Comparison of ENCODE assay signal across 8 cellular contexts in the genomic region with DNA sequence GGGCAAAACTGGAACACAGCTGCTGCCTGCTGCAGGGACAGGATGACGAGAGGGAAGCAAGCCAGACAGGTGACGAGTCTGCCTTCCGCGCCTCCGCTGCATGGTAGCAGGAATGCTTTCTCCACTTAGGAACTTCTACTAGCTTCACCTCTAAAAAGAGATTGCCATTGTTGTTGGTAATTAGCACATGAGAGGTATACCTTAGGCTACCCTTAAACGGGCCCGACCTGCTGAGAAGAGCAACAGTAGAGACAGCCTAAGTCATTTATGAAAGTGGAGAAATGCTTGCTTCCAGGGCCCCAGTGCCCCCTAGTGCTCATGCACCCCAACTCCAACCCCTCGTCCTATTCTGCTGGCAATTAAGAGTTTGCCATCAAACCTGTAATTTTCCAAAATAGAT.
DNase-seq lines count a peak whose midpoint lies in the region; ATAC-seq and TF ChIP-seq lines count a peak whose summit lies in the region.

No MANE protein-coding gene starts in this region.

- no peaks in the 10 kb centered on the region for H4K20me1 ChIP-seq in PC-3 (ENCODE audit: low read length)

- TF ChIP-seq CTCF in 22Rv1 (IDR thresholded peaks at IDR 0.05) (0 out of 2 replicates have a peak, but pooled peaks have one; percentile 8), GM10248 (IDR thresholded peaks at IDR 0.05; ENCODE audit: control extremely low read depth, extremely low read depth, low read depth, missing control alignments) (peak; percentile 46), PC-3 (conservative IDR thresholded peaks at IDR 0.05; ENCODE audit: low read depth, low read length) (peak; percentile 64), astrocyte of the spinal cord (IDR thresholded peaks at IDR 0.05; ENCODE audit: low read depth, low read length) (peak; percentile 45), neural crest cell (conservative IDR thresholded peaks at IDR 0.05) (peak; percentile 48), gastroesophageal sphincter (IDR thresholded peaks at IDR 0.05) (peak in 2 of 4 experiments; percentile 14 to 37)

- CTCF ChIA-PET in GM10248 (lab: Yijun Ruan, JAX): interaction anchor here (0.8 kb wide), 1 partner anchor 14 kb away, joined by 3 read pairs; no protein-coding TSS in a partner anchor
- CTCF ChIA-PET in PC-3 (lab: Charles Lee): interaction anchor here (0.6 kb wide), 1 partner anchor 148 kb away, joined by 3 read pairs; no protein-coding TSS in a partner anchor

- H3K36me3 Mint-ChIP-seq in neural crest cell (ENCODE audit: low read depth): no peaks in the 10 kb centered on the region

- no peak for TF ChIP-seq POLR2A in gastroesophageal sphincter (IDR thresholded peaks at IDR 0.05)

- H3K36me3 ChIP-seq in PC-3 (ENCODE audit: low read depth, low read length) (no peaks in the 10 kb centered on the region), gastroesophageal sphincter (no peaks in the 10 kb centered on the region)

- H3K79me2 ChIP-seq in PC-3 (ENCODE audit: low read length): no peaks in the 10 kb centered on the region

- no peaks in the 10 kb centered on the region for H3K9me2 ChIP-seq in PC-3 (replicated peaks; ENCODE audit: low read length)

- no peak overlapping the region for H3K4me3 Mint-ChIP-seq in neural crest cell

- 52 to 74% methylated on average over 3 to 6 of the region's 8 CpGs for WGBS in gastroesophageal sphincter (ENCODE audit: low coverage in 1 of 2), 2 donors

- no peak overlapping the region for H3K9ac ChIP-seq in PC-3 (ENCODE audit: low read length)

- no peak overlapping the region for H3K4me2 ChIP-seq in PC-3 (ENCODE audit: low read length)

- ATAC-seq in PC-3 (peak; percentile 50), HG03457 (IDR thresholded peaks at IDR 0.05; ENCODE audit: unreplicated experiment) (no peak), gastroesophageal sphincter (no peak)

- H3F3A ChIP-seq in PC-3 (ENCODE audit: low read length, unreplicated experiment): no peaks in the 10 kb centered on the region

- no peak overlapping the region for H3K27ac Mint-ChIP-seq in neural crest cell (ENCODE audit: unreplicated experiment)

- H3K27me3 ChIP-seq in PC-3 (ENCODE audit: low read length): no peaks in the 10 kb centered on the region
- H3K27me3 ChIP-seq in gastroesophageal sphincter: peaks cover 14% of the 10 kb centered on the region

- H3K4me3 ChIP-seq in PC-3 (ENCODE audit: low read length): no peak overlapping the region
- no peak overlapping the region for H3K4me3 ChIP-seq in astrocyte of the spinal cord (ENCODE audit: low read depth, low read length)
- H3K4me3 ChIP-seq in gastroesophageal sphincter: no peak overlapping the region

- H3K27me3 Mint-ChIP-seq in neural crest cell (ENCODE audit: low read depth): no peaks in the 10 kb centered on the region

- H3K4me1 Mint-ChIP-seq in neural crest cell: peaks cover 31% of the 10 kb centered on the region

- H3K27ac ChIP-seq in 22Rv1 (no peak overlapping the region), PC-3 (ENCODE audit: low read length) (no peak overlapping the region), gastroesophageal sphincter (no peak overlapping the region)

- BruUV-seq in PC-3 (replicated peaks; lab: Mats Ljungman, UMichigan): no TSS peak

- POLR2A ChIA-PET in GM10248 (lab: Yijun Ruan, JAX) (no interaction called here), PC-3 (lab: Charles Lee; ENCODE audit: unreplicated experiment) (no interaction called here)

- H2AFZ ChIP-seq in PC-3 (ENCODE audit: low read length): no peak overlapping the region

- in situ Hi-C loops in astrocyte of the spinal cord (cut with HindIII; ENCODE audit: low sequenced_read_pairs): no loop called here

- H3K4me1 ChIP-seq in PC-3 (ENCODE audit: insufficient read depth, low read length) (peaks cover 7% of the 10 kb centered on the region; the same call in 1 of the 2 replicates), gastroesophageal sphincter (no peaks in the 10 kb centered on the region)

- DNase-seq in GM10248 (ENCODE audit: extremely low spot score) (peak; percentile 28), PC-3 (peak; percentile 36), astrocyte of the spinal cord (ENCODE audit: low read depth, low spot score) (no peak), neural crest cell (ENCODE audit: low read depth, low spot score) (no peak)
- DNase-seq in NK-92 treated with Interleukin-12 subunit alpha and Interleukin-12 subunit beta, amount 100 ng/mL, for 24 hours (lab: John Stamatoyannopoulos, UW): no peak

- TF ChIP-seq EP300 in gastroesophageal sphincter (IDR thresholded peaks at IDR 0.05): no peak

- H3K9me3 ChIP-seq in PC-3 (ENCODE audit: low read length): no peaks in the 10 kb centered on the region
- H3K9me3 ChIP-seq in gastroesophageal sphincter: no peaks in the 10 kb centered on the region

- intact Hi-C loops in PC-3 (cut with micrococcal nuclease): no loop called here

- no peaks in the 10 kb centered on the region for H3K9me3 Mint-ChIP-seq in neural crest cell

Comparison
In these comparisons a context has a peak if more than half of its experiments do, and no peak if none do; other contexts are left out.
1. DNase-seq: peak in GM10248 (single experiment) and PC-3 (single experiment); none in astrocyte of the spinal cord (single experiment), neural crest cell (single experiment) and NK-92 treated with Interleukin-12 subunit alpha and Interleukin-12 subunit beta, amount 100 ng/mL, for 24 hours (single experiment).